Comparison of ENCODE assay signal across 20 cellular contexts in the genomic region with DNA sequence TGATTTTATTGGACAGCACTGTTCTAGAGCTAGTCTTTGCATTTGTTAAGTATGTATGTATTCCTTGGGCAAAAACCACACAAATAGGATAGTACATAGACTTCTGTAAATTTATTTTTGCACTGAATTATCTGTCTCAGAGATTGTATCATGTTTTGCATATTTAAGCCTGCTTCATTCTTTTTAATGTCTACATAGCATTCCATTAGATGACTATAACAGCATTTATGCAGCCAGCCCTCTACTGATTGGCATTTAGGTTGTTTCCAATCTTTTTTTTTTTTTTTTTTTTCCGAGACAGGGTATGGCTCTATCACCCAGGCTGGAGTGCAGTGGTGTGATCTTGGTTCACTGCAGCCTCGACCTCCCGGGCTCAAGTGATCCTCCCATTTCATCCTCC. TPM values are rescaled to one million over a fixed set of nuclear protein-coding genes. Genes with fewer than 3 reads are reported as not detected.
A peak's percentile ranks its signal among the peaks of the same experiment; 100 is the strongest.
DNase-seq lines count a peak whose midpoint lies in the region; ATAC-seq and TF ChIP-seq lines count a peak whose summit lies in the region.
"Had no signal": no experiment of that assay in that cellular context is flagged by ENCODE, and none has a peak within 500 bp of the region (broad histone marks: within the 10 kb centered on the region; RNA-seq: fewer than 3 reads in every experiment).

No MANE protein-coding gene starts in this region.

- H4K12ac ChIP-seq in trophoblast cell (ENCODE audit: low read depth, low read length), result no peak overlapping the region

- no peak for TF ChIP-seq CTCF in HFFc6 (IDR thresholded peaks at IDR 0.05)

- H3K9ac ChIP-seq in trophoblast cell (ENCODE audit: low read length), result no peak overlapping the region

- H3K27ac ChIP-seq in trophoblast cell (ENCODE audit: low read depth, low read length), result no peak overlapping the region

- H4K91ac ChIP-seq in trophoblast cell (ENCODE audit: low read depth, low read length), result no peak overlapping the region

- intact Hi-C loops in left colon (cut with DNase I, micrococcal nuclease), result no loop called here

- no peak for ATAC-seq in GM19467 (IDR thresholded peaks at IDR 0.05; ENCODE audit: unreplicated experiment)
- ATAC-seq in left colon, result no peak
- ATAC-seq: CD8-positive, alpha-beta T cell; GM12878 had no signal

- H3K79me2 ChIP-seq in trophoblast cell (ENCODE audit: control insufficient read depth, insufficient read depth, low read length, poor library complexity), result no peaks in the 10 kb centered on the region

- no CpG with 5 or more reads among the region's 3 CpGs for WGBS in trophoblast cell (ENCODE audit: extremely low coverage, insufficient coverage, insufficient read length)

- H3K36me3 Mint-ChIP-seq in HFFc6 (ENCODE audit: low read depth), result no peaks in the 10 kb centered on the region
- H3K36me3 Mint-ChIP-seq: CD4-positive, CD25-positive, alpha-beta regulatory T cell; CD8-positive, alpha-beta T cell had no signal

- H3K79me1 ChIP-seq in trophoblast cell (ENCODE audit: low read length), result no peaks in the 10 kb centered on the region

- H3K14ac ChIP-seq in trophoblast cell (ENCODE audit: low read length), result no peak overlapping the region

- no peak overlapping the region for H2BK12ac ChIP-seq in trophoblast cell (ENCODE audit: low read length)

- H3K27me3 ChIP-seq in trophoblast cell (ENCODE audit: insufficient read depth, low read length), result no peaks in the 10 kb centered on the region

- H3K4me1 ChIP-seq in trophoblast cell (ENCODE audit: control insufficient read depth in 1 of 2, insufficient read depth in 2 of 2, low read length in 2 of 2), result peaks cover 0 to 2% of the 10 kb centered on the region in 2 experiments
- H3K4me1 ChIP-seq: Caco-2 had no signal

- no peak overlapping the region for H2AFZ ChIP-seq in trophoblast cell (ENCODE audit: insufficient read depth, low read length, poor library complexity)

- no peak overlapping the region for H3K4me3 Mint-ChIP-seq in HFFc6
- H3K4me3 Mint-ChIP-seq: CD4-positive, CD25-positive, alpha-beta regulatory T cell; CD8-positive, alpha-beta T cell had no signal

- H3K4me1 Mint-ChIP-seq in HFFc6 (ENCODE audit: low read depth), result no peaks in the 10 kb centered on the region
- H3K4me1 Mint-ChIP-seq: CD4-positive, CD25-positive, alpha-beta regulatory T cell had no signal

- H3K9me3 Mint-ChIP-seq in HFFc6, result no peaks in the 10 kb centered on the region
- H3K9me3 Mint-ChIP-seq: CD8-positive, alpha-beta T cell had no signal

- H3K4ac ChIP-seq in trophoblast cell (ENCODE audit: low read depth, low read length), result no peak overlapping the region

- H3K36me3 ChIP-seq in trophoblast cell (ENCODE audit: control insufficient read depth in 1 of 2, insufficient read depth in 2 of 2, low read length in 2 of 2), result no peaks in the 10 kb centered on the region

- no peak overlapping the region for H3K4me2 ChIP-seq in trophoblast cell (ENCODE audit: low read length)

- peaks cover 62% of the 10 kb centered on the region for H3K27me3 Mint-ChIP-seq in HFFc6 (ENCODE audit: insufficient read depth)

- H2AK5ac ChIP-seq in trophoblast cell (ENCODE audit: low read length), result no peak overlapping the region

- H3K18ac ChIP-seq in trophoblast cell (ENCODE audit: low read length), result no peak overlapping the region

- no peak overlapping the region for H3K4me3 ChIP-seq in trophoblast cell (ENCODE audit: low read depth, low read length)
- H3K4me3 ChIP-seq: GM12878 had no signal

- DNase-seq in HFFc6 (peak; percentile 25), amniotic epithelial cell (ENCODE audit: low read depth) (peak; percentile 6), trophoblast cell (peak; percentile 38 to 80), left colon (no peak)
- no peak for DNase-seq in stimulated activated CD4-positive, alpha-beta T cell treated with anti-CD3 and anti-CD28 coated beads, Interleukin-12 subunit alpha, Interleukin-12 subunit beta, amount 100 ng/mL, for 4 hours
- DNase-seq: C1 segment of cervical spinal cord; Caco-2; CD4-positive, CD25-positive, alpha-beta regulatory T cell; CD8-positive, alpha-beta T cell; DMS153; DND-41; EL; GDM1; H7; HCEC 1CT had no signal

- no peak overlapping the region for H3K23ac ChIP-seq in trophoblast cell (ENCODE audit: low read length)

- no peak overlapping the region for H3K27ac Mint-ChIP-seq in HFFc6
- H3K27ac Mint-ChIP-seq: CD4-positive, CD25-positive, alpha-beta regulatory T cell; CD8-positive, alpha-beta T cell had no signal

- no peak overlapping the region for H2BK5ac ChIP-seq in trophoblast cell (ENCODE audit: low read depth, low read length, poor library complexity)

- H3K9me3 ChIP-seq in trophoblast cell (ENCODE audit: insufficient read depth, low read depth, low read length), result no peaks in the 10 kb centered on the region
- H3K9me3 ChIP-seq: Caco-2 had no signal

- no peak overlapping the region for H4K8ac ChIP-seq in trophoblast cell (ENCODE audit: low read depth, low read length)

- no peak overlapping the region for H2BK120ac ChIP-seq in trophoblast cell (ENCODE audit: insufficient read depth, low read length, poor library complexity)

RNA-seq across cellular contexts. Expression of gene SYNDIG1L, which starts 34.5 kb away (rescaled TPM):
- total RNA-seq in HFFc6 (2021; fragmentation: NEBNext Ultra II Directional; extraction: Animal tissue kit (Norgen Biotek cat#: 25700)), result not detected
- 0.34 and 0.47 TPM in 2 replicates for polyA plus RNA-seq in trophoblast cell (2013)
- not detected for total RNA-seq in left colon
- total RNA-seq: A172; A673; CD4-positive, CD25-positive, alpha-beta regulatory T cell; CD8-positive, alpha-beta T cell; GM12878 had no signal
- polyA plus RNA-seq: BJ; CD4-positive, CD25-positive, alpha-beta regulatory T cell had no signal

RNA-seq across cellular contexts. Expression of gene VRTN, which starts 43.2 kb away (rescaled TPM):
- total RNA-seq in HFFc6 (2021; fragmentation: NEBNext Ultra II Directional; extraction: Animal tissue kit (Norgen Biotek cat#: 25700)), result not detected
- polyA plus RNA-seq in trophoblast cell (2013), result 0.01 TPM in 1 of 2 replicates, not detected in the other
- total RNA-seq in left colon, result not detected
- total RNA-seq: A172; A673; CD4-positive, CD25-positive, alpha-beta regulatory T cell; CD8-positive, alpha-beta T cell had no signal
- polyA plus RNA-seq: BJ; CD4-positive, CD25-positive, alpha-beta regulatory T cell; GM12878 had no signal

Comparison
In these comparisons a context has a peak if more than half of its experiments do, and no peak if none do; other contexts are left out.
1. DNase-seq: peak in HFFc6 (single experiment), amniotic epithelial cell (single experiment) and trophoblast cell (2 of 2); none in stimulated activated CD4-positive, alpha-beta T cell treated with anti-CD3 and anti-CD28 coated beads, Interleukin-12 subunit alpha, Interleukin-12 subunit beta, amount 100 ng/mL, for 4 hours (single experiment) and left colon (0 of 2).